Comparison of ENCODE assay signal across 12 cellular contexts in the genomic region with DNA sequence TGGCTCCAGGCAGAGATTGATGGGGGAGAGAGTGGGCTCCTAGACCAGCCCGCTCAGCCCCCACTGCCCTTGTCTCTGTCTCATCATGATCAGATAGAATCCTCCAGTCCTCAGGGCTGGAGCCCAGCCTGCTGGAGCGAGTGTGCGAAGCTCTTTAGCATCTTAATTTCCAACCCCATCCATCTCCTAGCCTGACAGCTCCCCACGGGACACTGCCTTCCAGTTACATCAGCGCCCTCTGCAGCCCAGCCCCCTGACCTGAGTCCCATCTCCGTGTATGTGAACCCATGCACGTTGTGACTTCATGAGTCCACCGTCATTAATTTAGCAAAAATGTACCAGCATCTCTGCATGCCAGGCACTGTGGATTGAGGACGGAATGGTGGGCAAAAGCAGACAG. TPM values are rescaled to one million over a fixed set of nuclear protein-coding genes. Genes with fewer than 3 reads are reported as not detected.
A peak's percentile ranks its signal among the peaks of the same experiment; 100 is the strongest.
DNase-seq lines count a peak whose midpoint lies in the region; ATAC-seq lines count a peak whose summit lies in the region.
"Had no signal": no experiment of that assay in that cellular context is flagged by ENCODE, and none has a peak within 500 bp of the region (broad histone marks: within the 10 kb centered on the region; RNA-seq: fewer than 3 reads in every experiment).

No MANE protein-coding gene starts in this region.

- no peak overlapping the region for H3K4me3 Mint-ChIP-seq in activated naive CD4-positive, alpha-beta T cell treated with anti-CD3 and anti-CD28 coated beads for 36 hours

- peaks cover 9% of the 10 kb centered on the region for H3K4me1 Mint-ChIP-seq in activated naive CD4-positive, alpha-beta T cell treated with anti-CD3 and anti-CD28 coated beads for 36 hours (ENCODE audit: low read depth)

- H3K27me3 Mint-ChIP-seq in activated naive CD4-positive, alpha-beta T cell treated with anti-CD3 and anti-CD28 coated beads for 36 hours (ENCODE audit: low read depth), result no peaks in the 10 kb centered on the region

- peak; percentile 29 for DNase-seq in activated naive CD4-positive, alpha-beta T cell treated with anti-CD3 and anti-CD28 coated beads for 36 hours
- DNase-seq in activated naive CD4-positive, alpha-beta T cell treated with anti-CD3 and anti-CD28 coated beads, Interleukin-2, amount 50 U/mL, for 72 hours (ENCODE audit: low spot score in 2 of 2), result no peak
- peak; percentile 59 for DNase-seq in NCI-H82 treated with DMSO at 0.1 percent for 48 hours (lab: John Stamatoyannopoulos, UW; ENCODE audit: unreplicated experiment)
- DNase-seq in glomerular visceral epithelial cell (ENCODE audit: extremely low spot score), result peak; percentile 4
- peak; percentile 48 for DNase-seq in stimulated activated CD8-positive, alpha-beta memory T cell treated with anti-CD3 and anti-CD28 coated beads, Interleukin-4, amount 100 ng/mL, for 48 hours
- no peak for DNase-seq in GM19238 (ENCODE audit: insufficient read length, low spot score)
- DNase-seq in NOMO-1 treated with dmso at 0.1 percent for 144 hours (lab: John Stamatoyannopoulos, UW; ENCODE audit: unreplicated experiment), result no peak
- DNase-seq: head of caudate nucleus, NCI-H2171 had no signal

- intact Hi-C loops in activated naive CD4-positive, alpha-beta T cell treated with anti-CD3 and anti-CD28 coated beads for 36 hours (cut with micrococcal nuclease), result no loop called here

- H3K36me3 Mint-ChIP-seq in activated naive CD4-positive, alpha-beta T cell treated with anti-CD3 and anti-CD28 coated beads for 36 hours (ENCODE audit: low read depth), result no peaks in the 10 kb centered on the region
- H3K36me3 Mint-ChIP-seq in activated naive CD4-positive, alpha-beta T cell treated with anti-CD3 and anti-CD28 coated beads, Interleukin-2, amount 50 U/mL, for 72 hours, result peaks cover 0 to 5% of the 10 kb centered on the region in 2 donors

- H3K27ac Mint-ChIP-seq in activated naive CD4-positive, alpha-beta T cell treated with anti-CD3 and anti-CD28 coated beads for 36 hours, result no peak overlapping the region
- H3K27ac Mint-ChIP-seq in activated naive CD4-positive, alpha-beta T cell treated with anti-CD3 and anti-CD28 coated beads, Interleukin-2, amount 50 U/mL, for 72 hours, result no peak overlapping the region

- H3K9me3 Mint-ChIP-seq in activated naive CD4-positive, alpha-beta T cell treated with anti-CD3 and anti-CD28 coated beads for 36 hours, result no peaks in the 10 kb centered on the region
- H3K9me3 Mint-ChIP-seq in activated naive CD4-positive, alpha-beta T cell treated with anti-CD3 and anti-CD28 coated beads, Interleukin-2, amount 50 U/mL, for 72 hours, result no peaks in the 10 kb centered on the region

- CTCF ChIA-PET in activated naive CD4-positive, alpha-beta T cell treated with anti-CD3 and anti-CD28 coated beads for 36 hours (lab: Charles Lee), result interaction anchor here (0.6 to 1.4 kb wide), 2 partner anchors 9 to 125 kb away, joined by 3 read pairs; no protein-coding TSS in a partner anchor

- ATAC-seq in activated naive CD4-positive, alpha-beta T cell treated with anti-CD3 and anti-CD28 coated beads, Interleukin-2, amount 50 U/mL, for 72 hours, result no peak
- ATAC-seq in HG03280 (IDR thresholded peaks at IDR 0.05; ENCODE audit: unreplicated experiment), result no peak
- ATAC-seq: activated CD4-positive, CD25-positive, alpha-beta regulatory T cell treated with anti-CD3 and anti-CD28 coated beads, Interleukin-2, amount 50 U/mL, for 24 hours; sciatic nerve had no signal

RNA-seq across cellular contexts. Expression of gene P2RX3, which starts 2.1 kb away (rescaled TPM):
- total RNA-seq in activated naive CD4-positive, alpha-beta T cell treated with anti-CD3 and anti-CD28 coated beads for 36 hours, result not detected
- total RNA-seq in activated naive CD4-positive, alpha-beta T cell treated with anti-CD3 and anti-CD28 coated beads, Interleukin-2, amount 50 U/mL, for 72 hours, result not detected
- total RNA-seq: sciatic nerve had no signal

RNA-seq across cellular contexts. Expression of gene SSRP1, which starts 4.5 kb away (rescaled TPM):
- 100 to 1,000 TPM; 304 to 322 TPM for total RNA-seq in activated naive CD4-positive, alpha-beta T cell treated with anti-CD3 and anti-CD28 coated beads for 36 hours
- total RNA-seq in activated naive CD4-positive, alpha-beta T cell treated with anti-CD3 and anti-CD28 coated beads, Interleukin-2, amount 50 U/mL, for 72 hours, result 100 to 1,000 TPM in 1 of 2 donors, 10 to 100 TPM in 1; 59.9 to 250 TPM

RNA-seq across cellular contexts. Expression of gene TNKS1BP1, which starts 15.5 kb away (rescaled TPM):
- total RNA-seq in activated naive CD4-positive, alpha-beta T cell treated with anti-CD3 and anti-CD28 coated beads for 36 hours, result 10 to 100 TPM; 14.1 to 14.7 TPM
- 10 to 100 TPM in 1 of 2 donors, 1 to 10 TPM in 1; 5.6 to 17.7 TPM for total RNA-seq in activated naive CD4-positive, alpha-beta T cell treated with anti-CD3 and anti-CD28 coated beads, Interleukin-2, amount 50 U/mL, for 72 hours

RNA-seq across cellular contexts. Expression of gene PRG3, which starts 40.7 kb away (rescaled TPM):
- total RNA-seq in activated naive CD4-positive, alpha-beta T cell treated with anti-CD3 and anti-CD28 coated beads for 36 hours, result not detected
- total RNA-seq in activated naive CD4-positive, alpha-beta T cell treated with anti-CD3 and anti-CD28 coated beads, Interleukin-2, amount 50 U/mL, for 72 hours, result not detected
- total RNA-seq: sciatic nerve had no signal

RNA-seq across cellular contexts. Expression of gene PRG2, which starts 50.2 kb away (rescaled TPM):
- total RNA-seq in activated naive CD4-positive, alpha-beta T cell treated with anti-CD3 and anti-CD28 coated beads for 36 hours, result 1 to 10 TPM; 1.0 TPM
- total RNA-seq in activated naive CD4-positive, alpha-beta T cell treated with anti-CD3 and anti-CD28 coated beads, Interleukin-2, amount 50 U/mL, for 72 hours, result 1 to 10 TPM in 1 of 2 donors, under 1 TPM in 1; 0.97 to 2.4 TPM
- total RNA-seq: sciatic nerve had no signal

Comparison
In these comparisons a context has a peak if more than half of its experiments do, and no peak if none do; other contexts are left out.
1. DNase-seq: peak in activated naive CD4-positive, alpha-beta T cell treated with anti-CD3 and anti-CD28 coated beads for 36 hours (single experiment), NCI-H82 treated with DMSO at 0.1 percent for 48 hours (single experiment), glomerular visceral epithelial cell (single experiment) and stimulated activated CD8-positive, alpha-beta memory T cell treated with anti-CD3 and anti-CD28 coated beads, Interleukin-4, amount 100 ng/mL, for 48 hours (single experiment); none in activated naive CD4-positive, alpha-beta T cell treated with anti-CD3 and anti-CD28 coated beads, Interleukin-2, amount 50 U/mL, for 72 hours (0 of 2), GM19238 (single experiment) and NOMO-1 treated with dmso at 0.1 percent for 144 hours (single experiment).